ENCODE assay signal across 14 cellular contexts in the genomic region with DNA sequence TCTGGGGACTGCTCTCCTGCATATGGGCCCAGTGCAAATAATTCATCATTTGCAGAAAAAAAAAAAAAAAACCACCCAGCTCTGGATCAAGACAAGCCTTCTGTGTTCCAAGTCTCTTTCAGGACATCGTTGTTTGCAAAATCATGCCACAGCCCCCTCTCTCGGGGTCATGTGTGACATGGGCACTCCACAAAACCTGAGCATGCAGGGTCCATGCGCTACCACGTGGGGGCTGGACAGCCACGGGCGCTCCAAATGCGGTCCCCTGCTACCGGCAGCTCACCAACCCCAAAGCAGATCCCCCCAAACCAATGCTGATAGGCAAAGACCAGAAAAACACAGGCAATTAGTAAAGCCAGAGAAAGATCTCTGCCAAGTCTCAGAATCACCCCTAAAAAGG. TPM values are rescaled to one million over a fixed set of nuclear protein-coding genes. Genes with fewer than 3 reads are reported as not detected.
DNase-seq lines count a peak whose midpoint lies in the region; ATAC-seq, FAIRE-seq and TF ChIP-seq lines count a peak whose summit lies in the region.
"Had no signal": no experiment of that assay in that cellular context is flagged by ENCODE, and none has a peak within 500 bp of the region (broad histone marks: within the 10 kb centered on the region; RNA-seq: fewer than 3 reads in every experiment).

No MANE protein-coding gene starts in this region.

- peak overlapping the region; percentile 82 for H3K27ac Mint-ChIP-seq in activated CD4-positive, alpha-beta T cell treated with anti-CD3 and anti-CD28 coated beads, Interleukin-2, amount 10 ng/mL, durations not matched to agents 24 days and 14 days
- no peak overlapping the region for H3K27ac Mint-ChIP-seq in activated CD4-positive, alpha-beta T cell treated with anti-CD3 and anti-CD28 coated beads, Interleukin-2, amount 10 ng/mL, durations not matched to agents 7 days and 5 days

- POLR2A ChIA-PET in activated CD4-positive, alpha-beta T cell treated with anti-CD3 and anti-CD28 coated beads, Interleukin-2, amount 10 ng/mL, durations not matched to agents 7 days and 5 days (lab: Charles Lee), result no interaction called here

- WGBS in spleen, 5 donors, result 84 to 93% (median 87%) methylated on average over 8 of the region's 8 CpGs

- peaks cover 3 to 5% of the 10 kb centered on the region in 2 donors for H3K4me1 ChIP-seq in kidney (ENCODE audit: control insufficient read depth in 1 of 2, insufficient read depth in 1 of 2, low read depth in 1 of 2, low read length in 2 of 2)
- H3K4me1 ChIP-seq in spleen, result peaks cover 0 to 28% (median 0%) of the 10 kb centered on the region in 6 donors

- no peaks in the 10 kb centered on the region for H3K27me3 Mint-ChIP-seq in activated CD4-positive, alpha-beta T cell treated with anti-CD3 and anti-CD28 coated beads, Interleukin-2, amount 10 ng/mL, durations not matched to agents 24 days and 14 days
- H3K27me3 Mint-ChIP-seq in activated CD4-positive, alpha-beta T cell treated with anti-CD3 and anti-CD28 coated beads, Interleukin-2, amount 10 ng/mL, durations not matched to agents 7 days and 5 days, result no peaks in the 10 kb centered on the region

- no peak for DNase-seq in activated CD4-positive, alpha-beta T cell treated with anti-CD3 and anti-CD28 coated beads, Interleukin-2, amount 10 ng/mL, durations not matched to agents 24 days and 14 days
- DNase-seq in activated CD4-positive, alpha-beta T cell treated with anti-CD3 and anti-CD28 coated beads, Interleukin-2, amount 10 ng/mL, durations not matched to agents 7 days and 5 days, result no peak
- DNase-seq in HL-60 (ENCODE audit: low read depth in 1 of 2, low spot score in 1 of 2), result peak in 1 of 2 experiments; percentile 14
- DNase-seq in kidney, result peak; percentile 53
- peak; percentile 47 for DNase-seq in spleen
- no peak for DNase-seq in SIG-M5 treated with dmso at 0.1 percent for 504 hours (lab: John Stamatoyannopoulos, UW; ENCODE audit: unreplicated experiment)
- DNase-seq in NCI-H2107 (lab: John Stamatoyannopoulos, UW), result no peak
- DNase-seq: 8988T, NCI-H1048, NCI-H1417 treated with DMSO at 0.1 percent for 48 hours, NCI-H187, SHP77 treated with DMSO at 0.1 percent for 48 hours had no signal

- H3K27me3 ChIP-seq in HL-60 (ENCODE audit: insufficient read depth, poor library complexity, severe bottlenecking), result no peaks in the 10 kb centered on the region
- no peaks in the 10 kb centered on the region for H3K27me3 ChIP-seq in spleen (replicated peaks in 1 of 7)
- H3K27me3 ChIP-seq: MG63 had no signal

- ATAC-seq in HG02571 (IDR thresholded peaks at IDR 0.05; ENCODE audit: unreplicated experiment), result no peak

- H3K27ac ChIP-seq in HL-60 (replicated peaks) (peak overlapping the region; percentile 93), kidney (ENCODE audit: low read depth in 2 of 2, low read length in 2 of 2) (no peak overlapping the region), spleen (no peak overlapping the region)

- no peak overlapping the region for H3K4me3 Mint-ChIP-seq in activated CD4-positive, alpha-beta T cell treated with anti-CD3 and anti-CD28 coated beads, Interleukin-2, amount 10 ng/mL, durations not matched to agents 24 days and 14 days
- no peak overlapping the region for H3K4me3 Mint-ChIP-seq in activated CD4-positive, alpha-beta T cell treated with anti-CD3 and anti-CD28 coated beads, Interleukin-2, amount 10 ng/mL, durations not matched to agents 7 days and 5 days

- H3K9me3 ChIP-seq in kidney (ENCODE audit: control insufficient read depth in 1 of 2, low read length in 2 of 2), result no peaks in the 10 kb centered on the region
- no peaks in the 10 kb centered on the region for H3K9me3 ChIP-seq in spleen
- H3K9me3 ChIP-seq: MG63 had no signal

- H3K36me3 ChIP-seq in kidney (ENCODE audit: control insufficient read depth in 1 of 2, insufficient read depth in 2 of 2, low read length in 2 of 2) (no peaks in the 10 kb centered on the region), spleen (peaks cover 0 to 33% (median 0%) of the 10 kb centered on the region in 6 donors)

- no peak for TF ChIP-seq POLR2A in spleen (IDR thresholded peaks at IDR 0.05)

- no peaks in the 10 kb centered on the region for H3K9me3 Mint-ChIP-seq in activated CD4-positive, alpha-beta T cell treated with anti-CD3 and anti-CD28 coated beads, Interleukin-2, amount 10 ng/mL, durations not matched to agents 24 days and 14 days
- H3K9me3 Mint-ChIP-seq in activated CD4-positive, alpha-beta T cell treated with anti-CD3 and anti-CD28 coated beads, Interleukin-2, amount 10 ng/mL, durations not matched to agents 7 days and 5 days, result no peaks in the 10 kb centered on the region

- intact Hi-C loops in activated CD4-positive, alpha-beta T cell treated with anti-CD3 and anti-CD28 coated beads, Interleukin-2, amount 10 ng/mL, durations not matched to agents 24 days and 14 days (cut with micrococcal nuclease), result loop anchor here (5.0 kb wide), 1 partner anchor 57 kb away; no protein-coding TSS in a partner anchor
- intact Hi-C loops in kidney (cut with DNase I), result no loop called here
- intact Hi-C loops in spleen (cut with DNase I; ENCODE audit: low total_unique reads), result no loop called here

- no peak overlapping the region for H3K9ac ChIP-seq in kidney (ENCODE audit: low read length in 2 of 2)

- no peak for FAIRE-seq in kidney (lab: Jason Lieb, UNC)

- H3K4me1 Mint-ChIP-seq in activated CD4-positive, alpha-beta T cell treated with anti-CD3 and anti-CD28 coated beads, Interleukin-2, amount 10 ng/mL, durations not matched to agents 24 days and 14 days, result peaks cover 13% of the 10 kb centered on the region
- peaks cover 3% of the 10 kb centered on the region for H3K4me1 Mint-ChIP-seq in activated CD4-positive, alpha-beta T cell treated with anti-CD3 and anti-CD28 coated beads, Interleukin-2, amount 10 ng/mL, durations not matched to agents 7 days and 5 days

- H3K4me3 ChIP-seq in HL-60 (replicated peaks; ENCODE audit: insufficient read depth, low read length) (no peak overlapping the region), kidney (ENCODE audit: low read length in 2 of 2) (no peak overlapping the region), spleen (no peak overlapping the region)
- H3K4me3 ChIP-seq: MG63 had no signal

- peaks cover 15% of the 10 kb centered on the region for H3K36me3 Mint-ChIP-seq in activated CD4-positive, alpha-beta T cell treated with anti-CD3 and anti-CD28 coated beads, Interleukin-2, amount 10 ng/mL, durations not matched to agents 24 days and 14 days (ENCODE audit: low read depth)
- peaks cover 15% of the 10 kb centered on the region for H3K36me3 Mint-ChIP-seq in activated CD4-positive, alpha-beta T cell treated with anti-CD3 and anti-CD28 coated beads, Interleukin-2, amount 10 ng/mL, durations not matched to agents 7 days and 5 days (ENCODE audit: low read depth)

- CTCF ChIA-PET in activated CD4-positive, alpha-beta T cell treated with anti-CD3 and anti-CD28 coated beads, Interleukin-2, amount 10 ng/mL, durations not matched to agents 7 days and 5 days (lab: Charles Lee), result interaction anchor here (0.7 to 2.3 kb wide), 9 partner anchors 7 to 463 kb away, joined by 3 to 9 read pairs (median 4); a partner anchor contains a TSS

- TF ChIP-seq CTCF in HL-60 (IDR thresholded peaks at IDR 0.05; ENCODE audit: insufficient read depth, low read length), result no peak
- no peak for TF ChIP-seq CTCF in kidney (IDR thresholded peaks at IDR 0.05; ENCODE audit: borderline replicate concordance, extremely low read depth, insufficient read depth)
- TF ChIP-seq CTCF in spleen (IDR thresholded peaks at IDR 0.05 in 8 of 11, conservative IDR thresholded peaks at IDR 0.05 in 3 of 11), result no peak

RNA-seq across cellular contexts. Expression of a gene that starts 17.6 kb away (rescaled TPM):
- total RNA-seq in activated CD4-positive, alpha-beta T cell treated with anti-CD3 and anti-CD28 coated beads, Interleukin-2, amount 10 ng/mL, durations not matched to agents 24 days and 14 days, result 20.0 and 21.0 TPM in 2 replicates
- 10 to 100 TPM; 14.6 to 16.1 TPM for total RNA-seq in activated CD4-positive, alpha-beta T cell treated with anti-CD3 and anti-CD28 coated beads, Interleukin-2, amount 10 ng/mL, durations not matched to agents 7 days and 5 days
- total RNA-seq in kidney, result 16.1 TPM
- polyA plus RNA-seq in kidney (ENCODE audit: insufficient read depth, low read depth, low replicate concordance), result 2.9 TPM
- 10 to 100 TPM in 5 of 7 donors, 1 to 10 TPM in 2; 8.4 to 17.5 (median 10.9) TPM for total RNA-seq in spleen
- 1 to 10 TPM; 1.2 to 3.4 (median 2.6) TPM for polyA plus RNA-seq in spleen

Comparison
In these comparisons a context has a peak if more than half of its experiments do, and no peak if none do; other contexts are left out.
1. DNase-seq: peak in kidney (single experiment) and spleen (single experiment); none in activated CD4-positive, alpha-beta T cell treated with anti-CD3 and anti-CD28 coated beads, Interleukin-2, amount 10 ng/mL, durations not matched to agents 24 days and 14 days (single experiment), activated CD4-positive, alpha-beta T cell treated with anti-CD3 and anti-CD28 coated beads, Interleukin-2, amount 10 ng/mL, durations not matched to agents 7 days and 5 days (single experiment), SIG-M5 treated with dmso at 0.1 percent for 504 hours (single experiment) and NCI-H2107 (single experiment).